11 cellular contexts compared by ENCODE assay signal in genomic region chr1:113226118-113226517, GRCh38.
DNase-seq lines count a peak whose midpoint lies in the region; ATAC-seq and TF ChIP-seq lines count a peak whose summit lies in the region.
"Had no signal": no experiment of that assay in that cellular context is flagged by ENCODE, and none has a peak within 500 bp of the region (broad histone marks: within the 10 kb centered on the region; RNA-seq: fewer than 3 reads in every experiment).

No MANE protein-coding gene starts in this region.

- no peak for ATAC-seq in natural killer cell
- ATAC-seq in GM19452 (IDR thresholded peaks at IDR 0.05; ENCODE audit: unreplicated experiment): no peak

- no peaks in the 10 kb centered on the region for H3K36me3 ChIP-seq in effector memory CD4-positive, alpha-beta T cell (ENCODE audit: control insufficient read depth, insufficient read depth, low read length)

- no peak overlapping the region for H3K27ac Mint-ChIP-seq in natural killer cell

- no peaks in the 10 kb centered on the region for H3K4me1 Mint-ChIP-seq in natural killer cell

- H3K4me1 ChIP-seq in effector memory CD4-positive, alpha-beta T cell (ENCODE audit: control insufficient read depth, insufficient read depth, low read length, poor library complexity, severe bottlenecking): no peaks in the 10 kb centered on the region

- no peak overlapping the region for H3K4me3 ChIP-seq in fibroblast of villous mesenchyme (ENCODE audit: low read depth, low read length)
- H3K4me3 ChIP-seq in effector memory CD4-positive, alpha-beta T cell (ENCODE audit: insufficient read depth, low read depth, low read length, poor library complexity, severe bottlenecking): no peak overlapping the region
- H3K4me3 ChIP-seq: PC-9, skin epidermis had no signal

- H3K36me3 Mint-ChIP-seq in natural killer cell: no peaks in the 10 kb centered on the region

- H3K4me3 Mint-ChIP-seq in natural killer cell: no peak overlapping the region

- peak; percentile 27 for DNase-seq in stimulated activated CD4-positive, alpha-beta T cell treated with anti-CD3 and anti-CD28 coated beads, Interleukin-15, amount 100 ng/mL, for 24 hours
- DNase-seq in stimulated activated CD4-positive, alpha-beta T cell treated with anti-CD3 and anti-CD28 coated beads, Interleukin-1b, Interleukin-23, amount 100 ng/mL, for 48 hours: no peak
- peak; percentile 59 for DNase-seq in M059J (ENCODE audit: low read depth)
- peak; percentile 17 for DNase-seq in fibroblast of villous mesenchyme (ENCODE audit: low read depth)
- DNase-seq in natural killer cell: no peak
- DNase-seq in effector memory CD4-positive, alpha-beta T cell: no peak
- DNase-seq in activated naive CD4-positive, alpha-beta T cell treated with anti-CD3 and anti-CD28 coated beads, Interleukin-2, amount 50 U/mL, for 16 hours: no peak
- DNase-seq: NCI-H1417, PC-9 had no signal

- TF ChIP-seq CTCF in fibroblast of villous mesenchyme (IDR thresholded peaks at IDR 0.05; ENCODE audit: insufficient read depth, low read depth, low read length) (no peak), natural killer cell (IDR thresholded peaks at IDR 0.05) (no peak)

- no peaks in the 10 kb centered on the region for H3K9me3 Mint-ChIP-seq in natural killer cell

- H3K27me3 ChIP-seq in effector memory CD4-positive, alpha-beta T cell (replicated peaks; ENCODE audit: control insufficient read depth, insufficient read depth, low read length, poor library complexity, severe bottlenecking): no peaks in the 10 kb centered on the region

- H3K9me3 ChIP-seq in effector memory CD4-positive, alpha-beta T cell (ENCODE audit: control insufficient read depth, low read length): no peaks in the 10 kb centered on the region

- intact Hi-C loops in natural killer cell (cut with micrococcal nuclease): no loop called here

- peaks cover 23 to 30% of the 10 kb centered on the region in 2 donors for H3K27me3 Mint-ChIP-seq in natural killer cell (ENCODE audit: low read depth in 2 of 2)

- no peak overlapping the region for H3K27ac ChIP-seq in effector memory CD4-positive, alpha-beta T cell (ENCODE audit: insufficient read depth, low read length, poor library complexity, severe bottlenecking)
- H3K27ac ChIP-seq: PC-9, skin epidermis had no signal

Comparison
In these comparisons a context has a peak if more than half of its experiments do, and no peak if none do; other contexts are left out.
1. DNase-seq: peak in stimulated activated CD4-positive, alpha-beta T cell treated with anti-CD3 and anti-CD28 coated beads, Interleukin-15, amount 100 ng/mL, for 24 hours (single experiment), M059J (single experiment) and fibroblast of villous mesenchyme (single experiment); none in stimulated activated CD4-positive, alpha-beta T cell treated with anti-CD3 and anti-CD28 coated beads, Interleukin-1b, Interleukin-23, amount 100 ng/mL, for 48 hours (single experiment), natural killer cell (single experiment), effector memory CD4-positive, alpha-beta T cell (0 of 3) and activated naive CD4-positive, alpha-beta T cell treated with anti-CD3 and anti-CD28 coated beads, Interleukin-2, amount 50 U/mL, for 16 hours (single experiment).